ENCODE assay signal across 17 cellular contexts in the genomic region with DNA sequence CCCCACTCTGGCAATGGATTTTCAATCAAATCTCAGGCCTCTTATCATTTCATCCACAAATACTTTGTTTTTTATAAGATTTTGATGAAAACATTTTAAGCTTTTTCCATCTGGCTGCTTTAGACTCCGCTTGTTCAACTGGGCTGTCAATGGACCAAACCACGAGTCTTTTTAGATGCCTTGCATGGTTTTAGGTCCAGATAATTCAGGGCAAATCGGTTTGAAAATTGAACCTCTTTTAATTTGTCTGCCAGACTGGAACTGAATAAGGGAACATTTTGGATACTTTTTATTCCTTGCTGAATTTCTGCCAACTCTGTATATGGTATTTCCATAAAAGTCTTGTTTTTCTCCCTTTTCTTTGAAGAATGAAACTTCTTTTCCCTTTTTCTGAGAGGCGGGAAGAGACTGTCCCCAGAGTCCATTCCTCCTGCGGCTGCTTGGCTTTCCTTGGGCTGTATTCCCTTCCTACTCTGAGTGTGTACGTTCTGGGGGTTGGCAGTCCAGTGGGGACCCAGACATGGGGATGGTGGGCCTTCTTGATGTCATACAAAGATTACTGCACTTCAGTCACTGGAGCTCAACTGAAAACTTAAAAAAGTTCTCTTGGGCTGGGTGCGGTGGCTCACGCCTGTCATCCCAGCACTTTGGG. TPM values are rescaled to one million over a fixed set of nuclear protein-coding genes. Genes with fewer than 3 reads are reported as not detected.
DNase-seq lines count a peak whose midpoint lies in the region; ATAC-seq, FAIRE-seq and TF ChIP-seq lines count a peak whose summit lies in the region.
"Had no signal": no experiment of that assay in that cellular context is flagged by ENCODE, and none has a peak within 500 bp of the region (broad histone marks: within the 10 kb centered on the region; RNA-seq: fewer than 3 reads in every experiment).

No MANE protein-coding gene starts in this region.

- no peak for TF ChIP-seq POLR2A in HepG2 (IDR thresholded peaks at IDR 0.05; ENCODE audit: insufficient read depth in 1 of 2, low read depth in 2 of 2, low read length in 2 of 2)
- no peak for TF ChIP-seq POLR2A in gastrocnemius medialis (IDR thresholded peaks at IDR 0.05)

- no peak overlapping the region for H3K27ac Mint-ChIP-seq in Calu3 (ENCODE audit: unreplicated experiment)
- H3K27ac Mint-ChIP-seq: activated naive CD8-positive, alpha-beta T cell treated with anti-CD3 and anti-CD28 coated beads, Interleukin-2, amount 10 ng/mL, durations not matched to agents 7 days and 5 days; GM23338; progenitor cell of endocrine pancreas had no signal

- WGBS in liver: 91% methylated on average over 8 of the region's 8 CpGs
- WGBS in HepG2 (ENCODE audit: low lambda C conversion rate): 96% methylated on average over 8 of the region's 8 CpGs
- WGBS in aorta, 2 donors: 34 to 35% methylated on average over 8 of the region's 8 CpGs

- TF ChIP-seq CTCF in liver (IDR thresholded peaks at IDR 0.05; ENCODE audit: low read depth, low read length, missing input control): no peak
- no peak for TF ChIP-seq CTCF in HepG2 (CRISPR knock-in tag; IDR thresholded peaks at IDR 0.05)
- TF ChIP-seq CTCF in right atrium auricular region (IDR thresholded peaks at IDR 0.05): no peak
- no peak for TF ChIP-seq CTCF in gastrocnemius medialis (IDR thresholded peaks at IDR 0.05 in 4 of 5, conservative IDR thresholded peaks at IDR 0.05 in 1 of 5)
- no peak for TF ChIP-seq CTCF in Calu3 (IDR thresholded peaks at IDR 0.05; ENCODE audit: unreplicated experiment)

- no peak for ATAC-seq in HepG2
- ATAC-seq in gastrocnemius medialis: peak in 1 of 2 donors; percentile 36
- ATAC-seq in aorta (ENCODE audit: low FRiP score): peak; percentile 56
- ATAC-seq: GM23338 had no signal

- no peak overlapping the region for H3K4me3 ChIP-seq in liver (ENCODE audit: low read depth in 1 of 3, low read length in 3 of 3)
- no peak overlapping the region for H3K4me3 ChIP-seq in HepG2 (replicated peaks in 1 of 3; ENCODE audit: insufficient read depth in 1 of 3, low read depth in 2 of 3, low read length in 3 of 3)
- no peak overlapping the region for H3K4me3 ChIP-seq in right atrium auricular region
- H3K4me3 ChIP-seq in gastrocnemius medialis: no peak overlapping the region
- no peak overlapping the region for H3K4me3 ChIP-seq in aorta (ENCODE audit: low read length in 2 of 2)
- H3K4me3 ChIP-seq: GM23338 had no signal

- H3K36me3 ChIP-seq in liver (ENCODE audit: control insufficient read depth in 4 of 4, insufficient read depth in 3 of 4, low read depth in 1 of 4, low read length in 3 of 4) (no peaks in the 10 kb centered on the region), HepG2 (replicated peaks in 1 of 2; ENCODE audit: control insufficient read depth in 1 of 2, insufficient read depth in 2 of 2, low read length in 2 of 2) (no peaks in the 10 kb centered on the region), right atrium auricular region (no peaks in the 10 kb centered on the region), gastrocnemius medialis (no peaks in the 10 kb centered on the region), aorta (ENCODE audit: control insufficient read depth in 1 of 2, insufficient read depth in 2 of 2, low read length in 1 of 2) (no peaks in the 10 kb centered on the region)

- no peak overlapping the region for H3K9ac ChIP-seq in liver (ENCODE audit: low read depth in 1 of 2, low read length in 2 of 2)
- H3K9ac ChIP-seq in HepG2 (ENCODE audit: insufficient read depth, low read depth, low read length): no peak overlapping the region

- no peaks in the 10 kb centered on the region for H3K4me1 ChIP-seq in liver (ENCODE audit: control insufficient read depth in 4 of 4, insufficient read depth in 4 of 4, low read length in 3 of 4)
- H3K4me1 ChIP-seq in HepG2 (ENCODE audit: insufficient read depth, low read length): peaks cover 10% of the 10 kb centered on the region; the same call in 1 of the 2 replicates
- H3K4me1 ChIP-seq in right atrium auricular region: peaks cover 0 to 28% of the 10 kb centered on the region in 2 donors
- peaks cover 0 to 7% of the 10 kb centered on the region in 2 donors for H3K4me1 ChIP-seq in gastrocnemius medialis
- peaks cover 1 to 7% of the 10 kb centered on the region in 2 donors for H3K4me1 ChIP-seq in aorta (ENCODE audit: control insufficient read depth in 1 of 2, insufficient read depth in 2 of 2, low read length in 2 of 2)

- intact Hi-C loops in HepG2 (cut with micrococcal nuclease; ENCODE audit: unreplicated experiment): no loop called here
- intact Hi-C loops in gastrocnemius medialis (cut with DNase I; ENCODE audit: low total_unique reads): no loop called here
- intact Hi-C loops in aorta (cut with DNase I): loop anchor here in 1 of 2 donors (5.0 kb wide), 1 partner anchor 39 kb away; no protein-coding TSS in a partner anchor
- intact Hi-C loops in Calu3 (cut with micrococcal nuclease; ENCODE audit: unreplicated experiment): no loop called here

- no peaks in the 10 kb centered on the region for H3K79me2 ChIP-seq in HepG2 (ENCODE audit: insufficient read depth, low read length)

- TF ChIP-seq EP300 in HepG2 (IDR thresholded peaks at IDR 0.05; ENCODE audit: low read depth in 2 of 2, low read length in 2 of 2): no peak
- no peak for TF ChIP-seq EP300 in HepG2 (CRISPR knock-in tag; IDR thresholded peaks at IDR 0.05; ENCODE audit: borderline replicate concordance)

- H2AFZ ChIP-seq in HepG2 (ENCODE audit: low read length): no peak overlapping the region
- H2AFZ ChIP-seq: GM23338 had no signal

- H3K27ac ChIP-seq in liver (ENCODE audit: low read depth in 1 of 2, low read length in 2 of 2) (peak overlapping the region; percentile 23 to 37), HepG2 (ENCODE audit: extremely low read length, insufficient read depth, low read length) (no peak overlapping the region), right atrium auricular region (peak overlapping the region; percentile 60 to 70), gastrocnemius medialis (peak overlapping the region; percentile 42 to 55 (median 52)), aorta (ENCODE audit: low read depth in 1 of 2, low read length in 2 of 2) (no peak overlapping the region)

- no peaks in the 10 kb centered on the region for H3K27me3 Mint-ChIP-seq in Calu3 (ENCODE audit: unreplicated experiment)
- H3K27me3 Mint-ChIP-seq: activated naive CD8-positive, alpha-beta T cell treated with anti-CD3 and anti-CD28 coated beads, Interleukin-2, amount 10 ng/mL, durations not matched to agents 7 days and 5 days; progenitor cell of endocrine pancreas had no signal

- H3K4me2 ChIP-seq in HepG2 (ENCODE audit: low read depth, low read length): no peak overlapping the region
- H3K4me2 ChIP-seq: GM23338 had no signal

- H3K27me3 ChIP-seq in liver (ENCODE audit: control insufficient read depth in 4 of 4, insufficient read depth in 4 of 4, low read length in 3 of 4) (no peaks in the 10 kb centered on the region), HepG2 (ENCODE audit: control insufficient read depth in 1 of 2, insufficient read depth in 2 of 2, low read length in 2 of 2) (no peaks in the 10 kb centered on the region), right atrium auricular region (no peaks in the 10 kb centered on the region), gastrocnemius medialis (no peaks in the 10 kb centered on the region), aorta (ENCODE audit: control insufficient read depth in 1 of 2, insufficient read depth in 2 of 2, low read length in 1 of 2) (no peaks in the 10 kb centered on the region)

- in situ Hi-C loops in HepG2 (cut with HindIII; ENCODE audit: extremely low pct_ligation_motif_present, low pct_unique_long_range_greater_than_20kb) (no loop called here), gastrocnemius medialis (cut with MboI; ENCODE audit: low sequenced_read_pairs in 4 of 4) (no loop called here)

- CTCF ChIA-PET in HepG2 (lab: Yijun Ruan, JAX; ENCODE audit: low intra/inter-chr PET ratio, low total read pairs) (no interaction called here), Calu3 (lab: Charles Lee) (no interaction called here)

- no peak overlapping the region for H3K4me3 Mint-ChIP-seq in Calu3 (ENCODE audit: low read depth, unreplicated experiment)
- H3K4me3 Mint-ChIP-seq: activated naive CD8-positive, alpha-beta T cell treated with anti-CD3 and anti-CD28 coated beads, Interleukin-2, amount 10 ng/mL, durations not matched to agents 7 days and 5 days; GM23338 had no signal

- no peaks in the 10 kb centered on the region for H3K36me3 Mint-ChIP-seq in Calu3 (ENCODE audit: insufficient read depth, unreplicated experiment)
- H3K36me3 Mint-ChIP-seq: activated naive CD8-positive, alpha-beta T cell treated with anti-CD3 and anti-CD28 coated beads, Interleukin-2, amount 10 ng/mL, durations not matched to agents 7 days and 5 days had no signal

- no peak for FAIRE-seq in HepG2 (lab: Jason Lieb, UNC)
- FAIRE-seq: A204.1, colon had no signal

- H4K20me1 ChIP-seq in HepG2 (ENCODE audit: insufficient read depth, low read length): no peaks in the 10 kb centered on the region

- BruUV-seq in HepG2 (replicated peaks; lab: Mats Ljungman, UMichigan) (no TSS peak), Calu3 (replicated peaks; lab: Mats Ljungman, UMichigan) (no TSS peak)

- no peak for TF ChIP-seq RAD21 in liver (IDR thresholded peaks at IDR 0.05)
- TF ChIP-seq RAD21 in HepG2 (CRISPR knock-in tag; IDR thresholded peaks at IDR 0.05): no peak

- DNase-seq in HepG2 (ENCODE audit: low spot score) (no peak), right atrium auricular region (ENCODE audit: low spot score) (no peak), gastrocnemius medialis (no peak), aorta (no peak), NCI-H774 (lab: John Stamatoyannopoulos, UW) (no peak), COLO668 (lab: John Stamatoyannopoulos, UW; ENCODE audit: unreplicated experiment) (no peak), Calu3 (no peak)
- DNase-seq: activated CD4-positive, alpha-beta T cell treated with anti-CD3 and anti-CD28 coated beads, Interleukin-2, amount 50 U/mL, for 48 hours; activated naive CD8-positive, alpha-beta T cell treated with anti-CD3 and anti-CD28 coated beads, Interleukin-2, amount 10 ng/mL, durations not matched to agents 7 days and 5 days; DND-41; NCI-H345; stimulated activated CD4-positive, alpha-beta T cell treated with anti-CD3 and anti-CD28 coated beads, Interleukin-1b, Interleukin-23, amount 100 ng/mL, for 48 hours had no signal

- no peaks in the 10 kb centered on the region for H3K9me3 Mint-ChIP-seq in Calu3 (ENCODE audit: low read depth, unreplicated experiment)
- H3K9me3 Mint-ChIP-seq: activated naive CD8-positive, alpha-beta T cell treated with anti-CD3 and anti-CD28 coated beads, Interleukin-2, amount 10 ng/mL, durations not matched to agents 7 days and 5 days; GM23338 had no signal

- no peaks in the 10 kb centered on the region for H3K9me3 ChIP-seq in liver (ENCODE audit: control insufficient read depth in 4 of 4, low read length in 3 of 4)
- no peaks in the 10 kb centered on the region for H3K9me3 ChIP-seq in HepG2 (ENCODE audit: low read length)
- H3K9me3 ChIP-seq in right atrium auricular region: no peaks in the 10 kb centered on the region
- H3K9me3 ChIP-seq in gastrocnemius medialis: no peaks in the 10 kb centered on the region
- no peaks in the 10 kb centered on the region for H3K9me3 ChIP-seq in aorta (ENCODE audit: control insufficient read depth, low read length)

- no peaks in the 10 kb centered on the region for H3K4me1 Mint-ChIP-seq in Calu3 (ENCODE audit: low read depth, unreplicated experiment)
- H3K4me1 Mint-ChIP-seq: activated naive CD8-positive, alpha-beta T cell treated with anti-CD3 and anti-CD28 coated beads, Interleukin-2, amount 10 ng/mL, durations not matched to agents 7 days and 5 days had no signal

- POLR2A ChIA-PET in HepG2 (lab: Yijun Ruan, JAX): no interaction called here

RNA-seq across cellular contexts. Expression of a gene that starts 46.5 kb away (rescaled TPM):
- total RNA-seq in liver (10 to 100 TPM; 43.9 to 87.4 TPM), HepG2 (2016; rRNA removed; fragmentation: Illumina TruSeq; extraction: Trizol) (223 and 290 TPM in 2 replicates), right atrium auricular region (100 to 1,000 TPM in 1 of 2 donors, 10 to 100 TPM in 1; 82.2 to 124 TPM), gastrocnemius medialis (10 to 100 TPM; 11.9 to 21.8 (median 16.1) TPM), aorta (100 to 1,000 TPM; 386 to 463 TPM), Calu3 (2022) (83.4 and 140 TPM in 2 replicates)
- polyA plus RNA-seq in liver (10 to 100 TPM; 66.8 to 72.3 TPM), HepG2 (2011; rRNA removed) (97.4 and 113 TPM in 2 replicates), aorta (100 to 1,000 TPM; 138 to 203 TPM)
- 57.3 and 60.4 TPM in 2 replicates for total RNA-seq in HepG2 (2016; cell fraction: cytosol; rRNA removed; fragmentation: Illumina TruSeq; extraction: Trizol; ENCODE audit: low read depth)
- 203 and 275 TPM in 2 replicates for total RNA-seq in HepG2 (2016; cell fraction: insoluble cytoplasmic fraction; rRNA removed; fragmentation: Illumina TruSeq; extraction: Trizol)
- total RNA-seq in HepG2 (2016; cell fraction: membrane; rRNA removed; fragmentation: Illumina TruSeq; extraction: Trizol): 122 and 123 TPM in 2 replicates
- 101 and 120 TPM in 2 replicates for total RNA-seq in HepG2 (2016; cell fraction: nucleus; rRNA removed; fragmentation: Illumina TruSeq; extraction: Trizol)
- polyA plus RNA-seq in HepG2 (2011; cell fraction: cytosol; rRNA removed): 59.4 and 80.2 TPM in 2 replicates
- polyA plus RNA-seq in HepG2 (2011; cell fraction: nucleus; rRNA removed): 44.3 and 48.4 TPM in 2 replicates
- 105 and 127 TPM in 2 replicates for polyA plus RNA-seq in HepG2 (2012)
- 34.4 and 42.1 TPM in 2 replicates for polyA plus RNA-seq in HepG2 (2016; cell fraction: cytosol; fragmentation: Illumina TruSeq; extraction: Trizol; ENCODE audit: low read depth)
- polyA plus RNA-seq in HepG2 (2016; cell fraction: insoluble cytoplasmic fraction; fragmentation: Illumina TruSeq; extraction: Trizol; ENCODE audit: low read depth): 302 and 322 TPM in 2 replicates
- polyA plus RNA-seq in HepG2 (2016; cell fraction: membrane; fragmentation: Illumina TruSeq; extraction: Trizol; ENCODE audit: low read depth): 71.0 and 76.9 TPM in 2 replicates
- 152 and 159 TPM in 2 replicates for polyA plus RNA-seq in HepG2 (2016; cell fraction: nucleus; fragmentation: Illumina TruSeq; extraction: Trizol; ENCODE audit: insufficient read depth, low read depth)
- polyA minus RNA-seq in HepG2 (2011; rRNA and poly(A)+ RNA removed; ENCODE audit: low replicate concordance): 63.8 TPM in 1 of 2 replicates, not detected in the other
- polyA minus RNA-seq in HepG2 (2011; cell fraction: cytosol; rRNA and poly(A)+ RNA removed): 86.9 and 93.5 TPM in 2 replicates
- polyA minus RNA-seq in HepG2 (2011; cell fraction: nucleus; rRNA and poly(A)+ RNA removed): 71.3 and 77.3 TPM in 2 replicates

Comparison
In these comparisons a context has a peak if more than half of its experiments do, and no peak if none do; other contexts are left out.
1. H3K27ac ChIP-seq: peak in liver (2 of 2), right atrium auricular region (2 of 2) and gastrocnemius medialis (4 of 4); none in HepG2 (single experiment) and aorta (0 of 2).